18 cellular contexts compared by ENCODE assay signal in genomic region chr13:106114981-106115554, GRCh38.
"Had no signal": no experiment of that assay in that cellular context is flagged by ENCODE, and none has a peak within 500 bp of the region (broad histone marks: within the 10 kb centered on the region; RNA-seq: fewer than 3 reads in every experiment).

No MANE protein-coding gene starts in this region.

- H3K4me3 Mint-ChIP-seq: activated CD8-positive, alpha-beta memory T cell treated with anti-CD3 and anti-CD28 coated beads, Interleukin-2, amount 10 ng/mL, durations not matched to agents 7 days and 5 days; activated naive CD8-positive, alpha-beta T cell; dendritic cell treated with granulocyte-macrophage colony-stimulating factor and Interleukin-4, amounts not matched to agents 40 ng/mL and 50 ng/mL, for 4 days; natural killer cell; stimulated activated naive B cell treated with anti-CD40 and anti-IgM and Interleukin-4, amounts not matched to agents 10 μg/mL and 1 μg/mL and 100 μg/mL, for 72 hours had no signal

- H3K27me3 ChIP-seq: hepatocyte, thyroid gland had no signal

- H3K27ac ChIP-seq: hepatocyte, thyroid gland had no signal

- DNase-seq: activated CD4-positive, alpha-beta T cell treated with anti-CD3 and anti-CD28 coated beads for 1 hour; activated CD4-positive, alpha-beta T cell treated with anti-CD3 and anti-CD28 coated beads, Interleukin-2, amount 50 U/mL, for 4 hours; activated CD8-positive, alpha-beta memory T cell treated with anti-CD3 and anti-CD28 coated beads, Interleukin-2, amount 10 ng/mL, durations not matched to agents 7 days and 5 days; activated gamma-delta T cell; activated T-cell treated with anti-CD3 and anti-CD28 coated beads, Interleukin-2, amount 50 U/mL, for 1 hour; amniotic stem cell; cerebellar nuclear complex; effector memory CD4-positive, alpha-beta T cell; mesendoderm; natural killer cell; stimulated activated CD4-positive, alpha-beta T cell treated with anti-CD3 and anti-CD28 coated beads, Interleukin-15, amount 100 ng/mL, for 24 hours; stimulated activated CD4-positive, alpha-beta T cell treated with anti-CD3 and anti-CD28 coated beads, Interleukin-4, amount 100 ng/mL, for 1 hour; stimulated activated naive B cell treated with anti-CD40 and anti-IgM and Interleukin-4, amounts not matched to agents 10 μg/mL and 1 μg/mL and 100 μg/mL, for 72 hours; T-helper 1 cell; thyroid gland had no signal

- H3K79me2 ChIP-seq: hepatocyte had no signal

- H3K36me3 Mint-ChIP-seq: activated CD8-positive, alpha-beta memory T cell treated with anti-CD3 and anti-CD28 coated beads, Interleukin-2, amount 10 ng/mL, durations not matched to agents 7 days and 5 days; activated naive CD8-positive, alpha-beta T cell; natural killer cell; stimulated activated naive B cell treated with anti-CD40 and anti-IgM and Interleukin-4, amounts not matched to agents 10 μg/mL and 1 μg/mL and 100 μg/mL, for 72 hours had no signal

- H2AFZ ChIP-seq: hepatocyte had no signal

- H3K9me3 Mint-ChIP-seq: dendritic cell treated with granulocyte-macrophage colony-stimulating factor and Interleukin-4, amounts not matched to agents 40 ng/mL and 50 ng/mL, for 4 days had no signal

- H3K4me3 ChIP-seq: hepatocyte, thyroid gland had no signal

- H3K9me3 ChIP-seq: thyroid gland had no signal

- H3K27ac Mint-ChIP-seq: activated CD8-positive, alpha-beta memory T cell treated with anti-CD3 and anti-CD28 coated beads, Interleukin-2, amount 10 ng/mL, durations not matched to agents 7 days and 5 days; activated naive CD8-positive, alpha-beta T cell; dendritic cell treated with granulocyte-macrophage colony-stimulating factor and Interleukin-4, amounts not matched to agents 40 ng/mL and 50 ng/mL, for 4 days; natural killer cell; stimulated activated naive B cell treated with anti-CD40 and anti-IgM and Interleukin-4, amounts not matched to agents 10 μg/mL and 1 μg/mL and 100 μg/mL, for 72 hours had no signal

- H3K36me3 ChIP-seq: thyroid gland had no signal

- H3K4me1 ChIP-seq: thyroid gland had no signal

- ATAC-seq: activated CD8-positive, alpha-beta memory T cell treated with anti-CD3 and anti-CD28 coated beads, Interleukin-2, amount 10 ng/mL, durations not matched to agents 7 days and 5 days; natural killer cell; stimulated activated naive B cell treated with anti-CD40 and anti-IgM and Interleukin-4, amounts not matched to agents 10 μg/mL and 1 μg/mL and 100 μg/mL, for 72 hours had no signal

- H3K27me3 Mint-ChIP-seq: activated CD8-positive, alpha-beta memory T cell treated with anti-CD3 and anti-CD28 coated beads, Interleukin-2, amount 10 ng/mL, durations not matched to agents 7 days and 5 days; dendritic cell treated with granulocyte-macrophage colony-stimulating factor and Interleukin-4, amounts not matched to agents 40 ng/mL and 50 ng/mL, for 4 days; stimulated activated naive B cell treated with anti-CD40 and anti-IgM and Interleukin-4, amounts not matched to agents 10 μg/mL and 1 μg/mL and 100 μg/mL, for 72 hours had no signal

- H3K4me1 Mint-ChIP-seq: activated CD8-positive, alpha-beta memory T cell treated with anti-CD3 and anti-CD28 coated beads, Interleukin-2, amount 10 ng/mL, durations not matched to agents 7 days and 5 days; natural killer cell; stimulated activated naive B cell treated with anti-CD40 and anti-IgM and Interleukin-4, amounts not matched to agents 10 μg/mL and 1 μg/mL and 100 μg/mL, for 72 hours had no signal

- H3K4me2 ChIP-seq: hepatocyte had no signal
